8 cellular contexts compared by ENCODE assay signal in the genomic region with DNA sequence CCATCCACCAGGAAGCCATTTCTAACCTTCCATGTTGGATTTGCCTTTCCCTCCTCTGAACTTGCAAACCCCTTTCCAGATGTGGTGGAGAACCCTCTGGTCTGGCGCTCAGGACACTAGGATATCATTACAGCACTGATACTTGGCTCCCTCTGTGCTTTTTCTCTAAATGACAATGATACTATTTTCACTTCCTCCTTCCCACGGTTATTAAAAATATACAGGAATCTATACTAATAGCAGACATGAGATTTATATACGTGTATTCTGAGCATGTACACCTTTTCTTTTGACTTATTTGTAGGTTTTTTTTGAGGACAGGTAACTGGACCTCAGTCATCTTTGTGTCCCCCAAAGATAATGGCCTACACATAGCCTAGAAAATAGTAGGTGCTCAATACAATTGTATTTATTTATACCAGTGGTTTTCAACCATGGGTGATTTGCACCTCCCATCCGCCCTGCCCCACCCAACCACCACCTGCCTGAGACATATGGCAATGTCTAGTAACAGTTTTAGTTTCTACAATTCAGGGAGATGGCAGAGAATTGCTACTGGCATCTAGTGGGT.
DNase-seq lines count a peak whose midpoint lies in the region; ATAC-seq lines count a peak whose summit lies in the region.

No MANE protein-coding gene starts in this region.

- ATAC-seq in GM19035 (IDR thresholded peaks at IDR 0.05; ENCODE audit: unreplicated experiment) (peak; percentile 63), HG02623 (IDR thresholded peaks at IDR 0.05; ENCODE audit: unreplicated experiment) (peak; percentile 62), HG03442 (IDR thresholded peaks at IDR 0.05; ENCODE audit: unreplicated experiment) (peak; percentile 53), HG02571 (IDR thresholded peaks at IDR 0.05; ENCODE audit: unreplicated experiment) (no peak)

- DNase-seq in CD1c-positive myeloid dendritic cell (ENCODE audit: extremely low spot score) (peak; percentile 71), COR-L47 (lab: John Stamatoyannopoulos, UW) (no peak), NCI-H2196 treated with DMSO at 0.1 percent for 48 hours (lab: John Stamatoyannopoulos, UW; ENCODE audit: unreplicated experiment) (no peak), C1 segment of cervical spinal cord (lab: John Stamatoyannopoulos, UW) (no peak)
